1 cellular context compared by ENCODE assay signal in genomic region chr4:73407227-73407673, GRCh38.
TF ChIP-seq lines count a peak whose summit lies in the region.

No MANE protein-coding gene starts in this region.

TF ChIP-seq in HepG2, 621 proteins besides CTCF, POLR2A, EP300 and RAD21 (continued from another document and continues in another):
- TF ChIP-seq HOMEZ (CRISPR knock-in tag; IDR thresholded peaks at IDR 0.05; ENCODE audit: low read depth) (0 out of 2 replicates have a peak, but pooled peaks have one; percentile 12), ZSCAN31 (CRISPR knock-in tag; IDR thresholded peaks at IDR 0.05; ENCODE audit: low read depth) (no peak), ZMYM4 (CRISPR knock-in tag; IDR thresholded peaks at IDR 0.05) (peak; percentile 13; the same call in 1 of the 2 replicates), ZNF224 (CRISPR knock-in tag; IDR thresholded peaks at IDR 0.05) (no peak), CEBPG (CRISPR knock-in tag; IDR thresholded peaks at IDR 0.05) (peak; percentile 39), ZNF24 (IDR thresholded peaks at IDR 0.05) (no peak), SSRP1 (CRISPR knock-in tag; IDR thresholded peaks at IDR 0.05) (peak; percentile 93; the same call in 1 of the 2 replicates), THRA (CRISPR knock-in tag; IDR thresholded peaks at IDR 0.05; ENCODE audit: borderline replicate concordance) (no peak), ZNF232 (CRISPR knock-in tag; IDR thresholded peaks at IDR 0.05; ENCODE audit: borderline replicate concordance) (peak; percentile 30; the same call in 1 of the 2 replicates), ZNF557 (CRISPR knock-in tag; IDR thresholded peaks at IDR 0.05) (0 out of 2 replicates have a peak, but pooled peaks have one; percentile 50), YEATS4 (CRISPR knock-in tag; IDR thresholded peaks at IDR 0.05; ENCODE audit: borderline replicate concordance) (0 out of 2 replicates have a peak, but pooled peaks have one; percentile 26), PAX8 (CRISPR knock-in tag; IDR thresholded peaks at IDR 0.05; ENCODE audit: borderline replicate concordance) (no peak), ZNF205 (CRISPR knock-in tag; IDR thresholded peaks at IDR 0.05) (peak; percentile 52; the same call in 1 of the 2 replicates), YEATS2 (CRISPR knock-in tag; IDR thresholded peaks at IDR 0.05; ENCODE audit: borderline replicate concordance) (peak; percentile 23; the same call in 1 of the 2 replicates), ZBTB39 (CRISPR knock-in tag; IDR thresholded peaks at IDR 0.05) (no peak), BORCS8-MEF2B (CRISPR knock-in tag; IDR thresholded peaks at IDR 0.05) (no peak), STAG1 (CRISPR knock-in tag; IDR thresholded peaks at IDR 0.05) (0 out of 2 replicates have a peak, but pooled peaks have one; percentile 14), ZBTB43 (CRISPR knock-in tag; conservative IDR thresholded peaks at IDR 0.05) (peak; percentile 36), ZNF790 (CRISPR knock-in tag; IDR thresholded peaks at IDR 0.05; ENCODE audit: borderline replicate concordance) (no peak), MTERF4 (CRISPR knock-in tag; IDR thresholded peaks at IDR 0.05) (no peak), ZBED4 (CRISPR knock-in tag; IDR thresholded peaks at IDR 0.05; ENCODE audit: borderline replicate concordance) (no peak), SKIL (CRISPR knock-in tag; IDR thresholded peaks at IDR 0.05; ENCODE audit: borderline replicate concordance) (no peak), CSRNP2 (CRISPR knock-in tag; conservative IDR thresholded peaks at IDR 0.05; ENCODE audit: low read depth) (0 out of 2 replicates have a peak, but pooled peaks have one; percentile 45), ARHGAP35 (CRISPR knock-in tag; IDR thresholded peaks at IDR 0.05; ENCODE audit: borderline replicate concordance) (no peak), SAP130 (CRISPR knock-in tag; IDR thresholded peaks at IDR 0.05; ENCODE audit: low read depth) (peak; percentile 65), RFX1 (IDR thresholded peaks at IDR 0.05) (no peak), ZNF646 (CRISPR knock-in tag; IDR thresholded peaks at IDR 0.05) (no peak), HNF4G (IDR thresholded peaks at IDR 0.05; ENCODE audit: borderline replicate concordance, low read depth, low read length) (no peak), HNF4G (CRISPR knock-in tag; IDR thresholded peaks at IDR 0.05; ENCODE audit: borderline replicate concordance, low read depth) (no peak), ONECUT2 (CRISPR knock-in tag; IDR thresholded peaks at IDR 0.05) (peak; percentile 57; the same call in 1 of the 2 replicates), ZNF3 (CRISPR knock-in tag; IDR thresholded peaks at IDR 0.05) (peak; percentile 92), ZMYM2 (CRISPR knock-in tag; IDR thresholded peaks at IDR 0.05) (no peak), ZNF17 (CRISPR knock-in tag; IDR thresholded peaks at IDR 0.05) (no peak)
